In the genomic region with DNA sequence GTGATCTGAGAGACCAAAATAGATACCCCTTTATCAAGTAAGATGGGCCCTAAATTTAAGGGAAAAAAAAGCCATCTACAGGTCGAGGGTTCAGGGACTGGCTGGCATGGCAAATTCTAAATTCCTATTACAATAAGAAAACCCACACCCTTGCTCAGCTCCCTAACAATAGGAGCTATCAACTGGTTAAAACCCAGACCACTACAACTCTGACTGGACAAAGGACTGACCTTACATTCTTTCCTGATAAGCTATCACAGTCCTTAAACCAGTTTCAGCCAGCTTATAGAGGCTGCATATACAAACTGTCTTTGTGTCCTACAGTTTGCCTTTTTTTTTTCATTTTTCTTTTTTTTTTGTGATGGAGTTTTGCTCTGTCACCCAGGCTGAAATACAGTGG, we compare ENCODE assay signal across 21 cellular contexts.
"Had no signal": no experiment of that assay in that cellular context is flagged by ENCODE, and none has a peak within 500 bp of the region (broad histone marks: within the 10 kb centered on the region; RNA-seq: fewer than 3 reads in every experiment).

No MANE protein-coding gene starts in this region.

- H3K36me3 ChIP-seq: lower lobe of right lung, sigmoid colon, thoracic aorta, upper lobe of right lung had no signal

- H3K27ac ChIP-seq: foreskin keratinocyte, lower lobe of right lung, sigmoid colon, thoracic aorta, upper lobe of right lung had no signal

- DNase-seq: activated CD4-positive, alpha-beta T cell treated with anti-CD3 and anti-CD28 coated beads for 36 hours; activated CD4-positive, alpha-beta T cell treated with anti-CD3 and anti-CD28 coated beads, Interleukin-2, amount 50 U/mL, for 48 hours; activated effector memory CD4-positive, alpha-beta T cell treated with Interleukin-2 at 50 U/mL for 16 hours; activated naive CD4-positive, alpha-beta T cell treated with anti-CD3 and anti-CD28 coated beads for 36 hours; activated naive CD8-positive, alpha-beta T cell treated with anti-CD3 and anti-CD28 coated beads, Interleukin-2, amount 10 ng/mL, durations not matched to agents 7 days and 5 days; activated T-cell treated with anti-CD3 and anti-CD28 coated beads, Interleukin-2, amount 50 U/mL, for 48 hours; amygdala; cortex of kidney; foreskin keratinocyte; immature natural killer cell; lower lobe of right lung; naive B cell; posterior cingulate gyrus; sigmoid colon; stimulated activated CD4-positive, alpha-beta T cell treated with anti-CD3 and anti-CD28 coated beads, Interleukin-15, amount 100 ng/mL, for 24 hours; stimulated activated naive B cell treated with anti-CD40 and anti-IgM and Interleukin-4, amounts not matched to agents 10 μg/mL and 1 μg/mL and 100 μg/mL, for 72 hours; T-helper 9 cell; upper lobe of right lung had no signal

- H3K4me3 ChIP-seq: lower lobe of right lung, sigmoid colon, smooth muscle cell, thoracic aorta, upper lobe of right lung had no signal

- H3K27me3 ChIP-seq: foreskin keratinocyte, sigmoid colon, upper lobe of right lung had no signal

- ATAC-seq: activated CD4-positive, alpha-beta T cell treated with anti-CD3 and anti-CD28 coated beads for 36 hours; foreskin keratinocyte; left lobe of liver; lower lobe of right lung; stimulated activated naive B cell treated with anti-CD40 and anti-IgM and Interleukin-4, amounts not matched to agents 10 μg/mL and 1 μg/mL and 100 μg/mL, for 72 hours; upper lobe of right lung had no signal

- H3K9me3 ChIP-seq: lower lobe of right lung, sigmoid colon, thoracic aorta, upper lobe of right lung had no signal

- H3K4me1 ChIP-seq: foreskin keratinocyte, lower lobe of right lung, sigmoid colon, upper lobe of right lung had no signal
